ENCODE assay signal across 18 cellular contexts in genomic region chr5:179862891-179863290, GRCh38. TPM values are rescaled to one million over a fixed set of nuclear protein-coding genes. Genes with fewer than 3 reads are reported as not detected.
DNase-seq lines count a peak whose midpoint lies in the region; ATAC-seq, FAIRE-seq and TF ChIP-seq lines count a peak whose summit lies in the region.
"Had no signal": no experiment of that assay in that cellular context is flagged by ENCODE, and none has a peak within 500 bp of the region (broad histone marks: within the 10 kb centered on the region; RNA-seq: fewer than 3 reads in every experiment).

No MANE protein-coding gene starts in this region.

- intact Hi-C loops in CD14-positive monocyte (cut with micrococcal nuclease) (no loop called here), Caco-2 (cut with micrococcal nuclease; ENCODE audit: unreplicated experiment) (no loop called here), endothelial cell of umbilical vein (cut with micrococcal nuclease) (no loop called here), sigmoid colon (cut with DNase I) (no loop called here)

- H3K27me3 Mint-ChIP-seq in CD14-positive monocyte (ENCODE audit: low read depth in 3 of 3) (peaks cover 0 to 4% (median 3%) of the 10 kb centered on the region in 3 donors), Caco-2 (ENCODE audit: insufficient read depth, unreplicated experiment) (no peaks in the 10 kb centered on the region)
- H3K27me3 Mint-ChIP-seq: CD4-positive, alpha-beta memory T cell; IgD-negative memory B cell had no signal

- TF ChIP-seq POLR2A in endothelial cell of umbilical vein (IDR thresholded peaks at IDR 0.05; ENCODE audit: low read depth, low read length), result no peak
- TF ChIP-seq POLR2A in sigmoid colon (IDR thresholded peaks at IDR 0.05), result no peak
- no peak for TF ChIP-seq POLR2A in gastroesophageal sphincter (IDR thresholded peaks at IDR 0.05)

- H3K4me3 Mint-ChIP-seq in CD14-positive monocyte (no peak overlapping the region), Caco-2 (ENCODE audit: unreplicated experiment) (no peak overlapping the region)
- H3K4me3 Mint-ChIP-seq: CD4-positive, alpha-beta memory T cell had no signal

- H3K79me2 ChIP-seq in endothelial cell of umbilical vein (ENCODE audit: control insufficient read depth, insufficient read depth, low read length), result no peaks in the 10 kb centered on the region

- peaks cover 49 to 52% of the 10 kb centered on the region in 2 donors for H3K36me3 Mint-ChIP-seq in CD14-positive monocyte
- peaks cover 50% of the 10 kb centered on the region for H3K36me3 Mint-ChIP-seq in Caco-2 (ENCODE audit: insufficient read depth, unreplicated experiment)

- H3K9me1 ChIP-seq in endothelial cell of umbilical vein (replicated peaks; ENCODE audit: control insufficient read depth, extremely low read depth, insufficient read depth, low read length), result no peaks in the 10 kb centered on the region

- dilution Hi-C loops in endothelial cell of umbilical vein (cut with MboI; ENCODE audit: extremely low pct_ligation_motif_present, low sequenced_read_pairs), result no loop called here

- no peak for FAIRE-seq in endothelial cell of umbilical vein (lab: Jason Lieb, UNC)
- FAIRE-seq: A204.1, GM12878, HepG2 had no signal

- H3K4me1 Mint-ChIP-seq in CD14-positive monocyte (peaks cover 23% of the 10 kb centered on the region), Caco-2 (ENCODE audit: low read depth, unreplicated experiment) (no peaks in the 10 kb centered on the region)

- BruUV-seq in Caco-2 (replicated peaks; lab: Mats Ljungman, UMichigan) (TSS peak; percentile 13), endothelial cell of umbilical vein (replicated peaks; lab: Mats Ljungman, UMichigan) (TSS peak; percentile 54)

- no peak for ATAC-seq in gastroesophageal sphincter
- ATAC-seq: GM12878, HepG2 had no signal

- H3K9ac ChIP-seq in endothelial cell of umbilical vein (replicated peaks; ENCODE audit: extremely low read depth, insufficient read depth, low read length), result no peak overlapping the region

- H3K36me3 ChIP-seq in Caco-2 (ENCODE audit: control insufficient read depth, insufficient read depth, low read length), result peaks cover 6% of the 10 kb centered on the region
- peaks cover 4 to 47% of the 10 kb centered on the region in 2 experiments for H3K36me3 ChIP-seq in endothelial cell of umbilical vein (ENCODE audit: control insufficient read depth in 2 of 2, extremely low read depth in 1 of 2, insufficient read depth in 2 of 2, low read length in 2 of 2)
- peaks cover 0 to 64% (median 31%) of the 10 kb centered on the region in 4 donors for H3K36me3 ChIP-seq in sigmoid colon
- H3K36me3 ChIP-seq in gastroesophageal sphincter, result peaks cover 0 to 65% of the 10 kb centered on the region in 2 donors

- H3K9me3 ChIP-seq in Caco-2 (no peaks in the 10 kb centered on the region), endothelial cell of umbilical vein (replicated peaks; ENCODE audit: control insufficient read depth, insufficient read depth, low read length) (no peaks in the 10 kb centered on the region), sigmoid colon (no peaks in the 10 kb centered on the region), gastroesophageal sphincter (no peaks in the 10 kb centered on the region)
- H3K9me3 ChIP-seq: HAP-1 had no signal

- H3K27me3 ChIP-seq in Caco-2 (replicated peaks; ENCODE audit: control insufficient read depth, insufficient read depth, low read length) (no peaks in the 10 kb centered on the region), endothelial cell of umbilical vein (ENCODE audit: control insufficient read depth in 2 of 2, insufficient read depth in 2 of 2, low read length in 2 of 2) (no peaks in the 10 kb centered on the region), sigmoid colon (no peaks in the 10 kb centered on the region), gastroesophageal sphincter (no peaks in the 10 kb centered on the region)

- no peak for TF ChIP-seq CTCF in CD14-positive monocyte (IDR thresholded peaks at IDR 0.05)
- TF ChIP-seq CTCF in Caco-2 (IDR thresholded peaks at IDR 0.05; ENCODE audit: insufficient read depth in 1 of 2, low read depth in 1 of 2, low read length in 1 of 2, severe bottlenecking in 1 of 2, unreplicated experiment in 1 of 2), result no peak
- no peak for TF ChIP-seq CTCF in endothelial cell of umbilical vein (IDR thresholded peaks at IDR 0.05; ENCODE audit: extremely low read depth in 1 of 2, insufficient read depth in 1 of 2, low read depth in 1 of 2, low read length in 2 of 2)
- no peak for TF ChIP-seq CTCF in sigmoid colon (IDR thresholded peaks at IDR 0.05)
- no peak for TF ChIP-seq CTCF in gastroesophageal sphincter (IDR thresholded peaks at IDR 0.05)

- POLR2A ChIA-PET in Caco-2 (lab: Charles Lee), result no interaction called here
- POLR2A ChIA-PET in endothelial cell of umbilical vein (lab: Charles Lee), result no interaction called here

- DNase-seq in CD14-positive monocyte (ENCODE audit: low spot score), result peak; percentile 38
- DNase-seq in Caco-2, result no peak
- DNase-seq in endothelial cell of umbilical vein (ENCODE audit: low read depth, low spot score), result no peak
- DNase-seq in sigmoid colon, result peak; percentile 33
- DNase-seq in DMS53 (lab: John Stamatoyannopoulos, UW), result no peak
- DNase-seq in dedifferentiated amniotic fluid mesenchymal stem cell (ENCODE audit: extremely low spot score), result no peak
- DNase-seq: ACHN; Calu3; CD4-positive, alpha-beta memory T cell; DND-41; EL had no signal

- WGBS in sigmoid colon, 2 donors, result 96% methylated on average over 9 of the region's 9 CpGs
- 82 to 100% methylated on average over 1 to 7 of the region's 9 CpGs for WGBS in gastroesophageal sphincter (ENCODE audit: low coverage in 1 of 2), 2 donors

- CTCF ChIA-PET in Caco-2 (lab: Charles Lee) (no interaction called here), endothelial cell of umbilical vein (lab: Charles Lee) (no interaction called here)

- H3K27ac Mint-ChIP-seq in CD14-positive monocyte (no peak overlapping the region), Caco-2 (ENCODE audit: unreplicated experiment) (no peak overlapping the region)
- H3K27ac Mint-ChIP-seq: CD4-positive, alpha-beta memory T cell; IgD-negative memory B cell had no signal

- no peaks in the 10 kb centered on the region for H4K20me1 ChIP-seq in endothelial cell of umbilical vein (replicated peaks; ENCODE audit: control insufficient read depth, extremely low read depth, insufficient read depth, low read length)

- H3K4me3 ChIP-seq in Caco-2 (ENCODE audit: low read depth, low read length) (no peak overlapping the region), endothelial cell of umbilical vein (replicated peaks in 1 of 3; ENCODE audit: insufficient read depth in 1 of 3, low read depth in 1 of 3, low read length in 3 of 3) (no peak overlapping the region), sigmoid colon (no peak overlapping the region), gastroesophageal sphincter (no peak overlapping the region)
- H3K4me3 ChIP-seq: GM12878, HAP-1 had no signal

- H3K27ac ChIP-seq in endothelial cell of umbilical vein (ENCODE audit: insufficient read depth, low read depth, low read length) (no peak overlapping the region), sigmoid colon (no peak overlapping the region), gastroesophageal sphincter (no peak overlapping the region)
- H3K27ac ChIP-seq: C4-2B had no signal

- H3K4me2 ChIP-seq in endothelial cell of umbilical vein (ENCODE audit: insufficient read depth, low read length), result no peak overlapping the region

- no peak overlapping the region for H2AFZ ChIP-seq in endothelial cell of umbilical vein (ENCODE audit: low read depth, low read length)

- H3K4me1 ChIP-seq in Caco-2, result no peaks in the 10 kb centered on the region
- no peaks in the 10 kb centered on the region for H3K4me1 ChIP-seq in endothelial cell of umbilical vein (ENCODE audit: control insufficient read depth, extremely low read depth, insufficient read depth, low read length)
- peaks cover 0 to 14% (median 11%) of the 10 kb centered on the region in 4 donors for H3K4me1 ChIP-seq in sigmoid colon
- peaks cover 0 to 19% (median 6%) of the 10 kb centered on the region in 3 donors for H3K4me1 ChIP-seq in gastroesophageal sphincter

- TF ChIP-seq EP300 in sigmoid colon (IDR thresholded peaks at IDR 0.05) (no peak), gastroesophageal sphincter (IDR thresholded peaks at IDR 0.05) (no peak)

- H3K9me3 Mint-ChIP-seq in CD14-positive monocyte, result peaks cover 0 to 6% (median 0%) of the 10 kb centered on the region in 7 donors
- no peaks in the 10 kb centered on the region for H3K9me3 Mint-ChIP-seq in Caco-2 (ENCODE audit: unreplicated experiment)
- H3K9me3 Mint-ChIP-seq: CD4-positive, alpha-beta memory T cell; IgD-negative memory B cell had no signal

RNA-seq across cellular contexts. Expression of gene MRNIP, which starts 4.3 kb away (rescaled TPM):
- polyA plus RNA-seq in CD14-positive monocyte, result 1 to 10 TPM; 1.2 to 1.4 TPM
- total RNA-seq in Caco-2 (2022), result 37.8 and 43.0 TPM in 2 replicates
- 17.6 and 19.1 TPM in 2 replicates for total RNA-seq in endothelial cell of umbilical vein
- polyA plus RNA-seq in endothelial cell of umbilical vein, result 16.4 and 17.1 TPM in 2 replicates
- polyA plus RNA-seq in endothelial cell of umbilical vein (2011; cell fraction: cytosol; rRNA removed), result 7.8 and 10.3 TPM in 2 replicates
- 118 and 121 TPM in 2 replicates for polyA plus RNA-seq in endothelial cell of umbilical vein (2011; cell fraction: nucleus; rRNA removed)
- polyA plus RNA-seq in endothelial cell of umbilical vein (2012), result 18.5 and 19.7 TPM in 2 replicates
- polyA minus RNA-seq in endothelial cell of umbilical vein, result 16.5 and 26.7 TPM in 2 replicates
- 3.3 TPM for polyA minus RNA-seq in endothelial cell of umbilical vein (2011; cell fraction: cytosol; rRNA and poly(A)+ RNA removed)
- 14.5 and 24.5 TPM in 2 replicates for polyA minus RNA-seq in endothelial cell of umbilical vein (2011; cell fraction: nucleus; rRNA and poly(A)+ RNA removed)
- total RNA-seq in sigmoid colon, result 10 to 100 TPM; 30.7 to 59.8 (median 34.5) TPM
- 10 to 100 TPM in 2 of 3 donors, 1 to 10 TPM in 1; 8.3 to 20.3 (median 11.4) TPM for polyA plus RNA-seq in sigmoid colon
- 10 to 100 TPM; 17.9 to 50.6 (median 34.3) TPM for total RNA-seq in gastroesophageal sphincter

RNA-seq across cellular contexts. Expression of gene SQSTM1, which starts 42.2 kb away (rescaled TPM):
- 100 to 1,000 TPM; 275 to 312 TPM for polyA plus RNA-seq in CD14-positive monocyte
- 250 and 259 TPM in 2 replicates for total RNA-seq in Caco-2 (2022)
- 316 and 346 TPM in 2 replicates for total RNA-seq in endothelial cell of umbilical vein
- polyA plus RNA-seq in endothelial cell of umbilical vein, result 293 and 302 TPM in 2 replicates
- 161 and 215 TPM in 2 replicates for polyA plus RNA-seq in endothelial cell of umbilical vein (2011; cell fraction: cytosol; rRNA removed)
- polyA plus RNA-seq in endothelial cell of umbilical vein (2011; cell fraction: nucleus; rRNA removed), result 318 and 450 TPM in 2 replicates
- polyA plus RNA-seq in endothelial cell of umbilical vein (2012), result 253 and 324 TPM in 2 replicates
- 329 and 383 TPM in 2 replicates for polyA minus RNA-seq in endothelial cell of umbilical vein
- polyA minus RNA-seq in endothelial cell of umbilical vein (2011; cell fraction: cytosol; rRNA and poly(A)+ RNA removed), result 322 TPM
- polyA minus RNA-seq in endothelial cell of umbilical vein (2011; cell fraction: nucleus; rRNA and poly(A)+ RNA removed), result 164 and 528 TPM in 2 replicates
- 100 to 1,000 TPM; 287 to 443 (median 386) TPM for total RNA-seq in sigmoid colon
- polyA plus RNA-seq in sigmoid colon, result 100 to 1,000 TPM; 168 to 301 (median 203) TPM
- total RNA-seq in gastroesophageal sphincter, result 100 to 1,000 TPM; 305 to 485 (median 408) TPM

RNA-seq across cellular contexts. Expression of gene TBC1D9B, which starts 44.8 kb away (rescaled TPM):
- polyA plus RNA-seq in CD14-positive monocyte, result 10 to 100 TPM; 13.4 to 26.3 TPM
- total RNA-seq in Caco-2 (2022), result 106 and 107 TPM in 2 replicates
- 120 and 150 TPM in 2 replicates for total RNA-seq in endothelial cell of umbilical vein
- 82.8 and 86.0 TPM in 2 replicates for polyA plus RNA-seq in endothelial cell of umbilical vein
- 58.5 and 70.9 TPM in 2 replicates for polyA plus RNA-seq in endothelial cell of umbilical vein (2011; cell fraction: cytosol; rRNA removed)
- 321 and 351 TPM in 2 replicates for polyA plus RNA-seq in endothelial cell of umbilical vein (2011; cell fraction: nucleus; rRNA removed)
- 71.8 and 75.9 TPM in 2 replicates for polyA plus RNA-seq in endothelial cell of umbilical vein (2012)
- polyA minus RNA-seq in endothelial cell of umbilical vein, result 104 and 120 TPM in 2 replicates
- 60.6 TPM for polyA minus RNA-seq in endothelial cell of umbilical vein (2011; cell fraction: cytosol; rRNA and poly(A)+ RNA removed)
- polyA minus RNA-seq in endothelial cell of umbilical vein (2011; cell fraction: nucleus; rRNA and poly(A)+ RNA removed), result 104 and 149 TPM in 2 replicates
- 1,000 to 10,000 TPM in 2 of 4 donors, 100 to 1,000 TPM in 2; 291 to 1,545 (median 1,005) TPM for total RNA-seq in sigmoid colon
- polyA plus RNA-seq in sigmoid colon, result 10 to 100 TPM; 35.4 to 83.4 (median 36.8) TPM
- 100 to 1,000 TPM in 2 of 4 donors, 10 to 100 TPM in 2; 58.8 to 439 (median 212) TPM for total RNA-seq in gastroesophageal sphincter

RNA-seq across cellular contexts. Expression of gene MGAT4B, which starts 56.2 kb away (rescaled TPM):
- polyA plus RNA-seq in CD14-positive monocyte (10 to 100 TPM; 12.4 to 14.3 TPM), endothelial cell of umbilical vein (243 and 300 TPM in 2 replicates), sigmoid colon (100 to 1,000 TPM; 184 to 241 (median 232) TPM)
- total RNA-seq in Caco-2 (2022) (215 and 217 TPM in 2 replicates), endothelial cell of umbilical vein (226 and 243 TPM in 2 replicates), sigmoid colon (10 to 100 TPM; 27.8 to 56.8 (median 31.5) TPM), gastroesophageal sphincter (10 to 100 TPM; 42.5 to 58.5 (median 47.2) TPM)
- polyA plus RNA-seq in endothelial cell of umbilical vein (2011; cell fraction: cytosol; rRNA removed), result 227 and 229 TPM in 2 replicates
- 434 and 609 TPM in 2 replicates for polyA plus RNA-seq in endothelial cell of umbilical vein (2011; cell fraction: nucleus; rRNA removed)
- 211 and 221 TPM in 2 replicates for polyA plus RNA-seq in endothelial cell of umbilical vein (2012)
- 149 and 172 TPM in 2 replicates for polyA minus RNA-seq in endothelial cell of umbilical vein
- polyA minus RNA-seq in endothelial cell of umbilical vein (2011; cell fraction: cytosol; rRNA and poly(A)+ RNA removed), result 87.2 TPM
- 91.5 and 136 TPM in 2 replicates for polyA minus RNA-seq in endothelial cell of umbilical vein (2011; cell fraction: nucleus; rRNA and poly(A)+ RNA removed)

Comparison
In these comparisons a context has a peak if more than half of its experiments do, and no peak if none do; other contexts are left out.
1. DNase-seq: peak in CD14-positive monocyte (single experiment) and sigmoid colon (single experiment); none in Caco-2 (0 of 2), endothelial cell of umbilical vein (single experiment), DMS53 (single experiment) and dedifferentiated amniotic fluid mesenchymal stem cell (single experiment).